In genomic region chr12:57751788-57752667, GRCh38 we compare ENCODE assay signal across 8 cellular contexts. TPM values are rescaled to one million over a fixed set of nuclear protein-coding genes. Genes with fewer than 3 reads are reported as not detected.
DNase-seq lines count a peak whose midpoint lies in the region; TF ChIP-seq lines count a peak whose summit lies in the region.

TSS of gene CDK4 (minus strand) at chr12:57752310. CDS start at chr12:57751717, 593 bp downstream.

- CTCF ChIA-PET in activated CD8-positive, alpha-beta memory T cell treated with anti-CD3 and anti-CD28 coated beads for 36 hours (lab: Charles Lee), result no interaction called here

- H3K4me1 ChIP-seq in effector memory CD4-positive, alpha-beta T cell (ENCODE audit: control insufficient read depth, insufficient read depth, low read length, poor library complexity, severe bottlenecking), result peaks cover 39% of the 10 kb centered on the region

- TF ChIP-seq CTCF in GM20000 (IDR thresholded peaks at IDR 0.05; ENCODE audit: extremely low read depth, missing control alignments), result no peak

- H3K36me3 ChIP-seq in effector memory CD4-positive, alpha-beta T cell (ENCODE audit: control insufficient read depth, insufficient read depth, low read length), result peaks cover 20% of the 10 kb centered on the region

- POLR2A ChIA-PET in activated CD8-positive, alpha-beta memory T cell treated with anti-CD3 and anti-CD28 coated beads for 36 hours (lab: Charles Lee), result interaction anchor here (0.6 kb wide), 1 partner anchor 95 kb away, joined by 3 read pairs; the partner anchor contains the start of gene CTDSP2

- H3K27me3 ChIP-seq in effector memory CD4-positive, alpha-beta T cell (replicated peaks; ENCODE audit: control insufficient read depth, insufficient read depth, low read length, poor library complexity, severe bottlenecking), result no peaks in the 10 kb centered on the region

- H3K9me3 ChIP-seq in effector memory CD4-positive, alpha-beta T cell (ENCODE audit: control insufficient read depth, low read length), result no peaks in the 10 kb centered on the region

- DNase-seq in CMK (ENCODE audit: low read depth) (peak; percentile 99), GM20000 (ENCODE audit: low spot score) (peak; percentile 96), HT-29 (ENCODE audit: low spot score) (peak; percentile 98), NOMO-1 (lab: John Stamatoyannopoulos, UW; ENCODE audit: unreplicated experiment in 2 of 2) (peak; percentile 99), lung microvascular endothelial cell (ENCODE audit: low read depth in 2 of 2) (peak; percentile 100)
- DNase-seq in effector memory CD4-positive, alpha-beta T cell, result peak; percentile 98 to 100 (median 99)
- peak; percentile 94 to 98 (median 96) for DNase-seq in stimulated activated CD4-positive, alpha-beta T cell treated with anti-CD3 and anti-CD28 coated beads, TNF-alpha, amount 100 ng/mL, for 48 hours (ENCODE audit: low read depth in 3 of 3)

- H3K27ac ChIP-seq in effector memory CD4-positive, alpha-beta T cell (ENCODE audit: insufficient read depth, low read length, poor library complexity, severe bottlenecking), result peak within 1 kb of the TSS; percentile 80

- peak within 1 kb of the TSS; percentile 60 for H3K4me3 ChIP-seq in effector memory CD4-positive, alpha-beta T cell (ENCODE audit: insufficient read depth, low read depth, low read length, poor library complexity, severe bottlenecking)

RNA-seq across cellular contexts. Expression of gene CDK4, which starts in this region (rescaled TPM):
- 310 and 345 TPM in 2 replicates for total RNA-seq in HT-29 (2014; rRNA removed; shearing (Covaris generic))
- 100 to 1,000 TPM; 297 to 307 TPM for total RNA-seq in activated CD8-positive, alpha-beta memory T cell treated with anti-CD3 and anti-CD28 coated beads for 36 hours
- 110 and 133 TPM in 2 replicates for total RNA-seq in lung microvascular endothelial cell

Comparison
In these comparisons a context has a peak if more than half of its experiments do, and no peak if none do; other contexts are left out.
1. Peak in every context shown above with its lines: DNase-seq, H3K4me3 ChIP-seq and H3K27ac ChIP-seq.